In genomic region chr2:227324671-227325055, GRCh38 we compare ENCODE assay signal across 1 cellular context.
TF ChIP-seq lines count a peak whose summit lies in the region.

No MANE protein-coding gene starts in this region.

TF ChIP-seq in H1, 55 proteins besides CTCF, POLR2A, EP300 and RAD21:
- TF ChIP-seq JUN (IDR thresholded peaks at IDR 0.05; ENCODE audit: low read depth, low read length) (no peak), NANOG (IDR thresholded peaks at IDR 0.05; ENCODE audit: insufficient read depth, low read depth, low read length, poor library complexity, severe bottlenecking) (no peak), CHD1 (IDR thresholded peaks at IDR 0.05; ENCODE audit: low read depth, low read length) (no peak), POU5F1 (IDR thresholded peaks at IDR 0.05; ENCODE audit: low read depth, low read length) (no peak), MAFK (IDR thresholded peaks at IDR 0.05; ENCODE audit: low read depth, low read length) (no peak), TAF1 (IDR thresholded peaks at IDR 0.05; ENCODE audit: low read depth, low read length) (no peak)
